27 cellular contexts compared by ENCODE assay signal in genomic region chr3:85502148-85502875, GRCh38.
"Had no signal": no experiment of that assay in that cellular context is flagged by ENCODE, and none has a peak within 500 bp of the region (broad histone marks: within the 10 kb centered on the region; RNA-seq: fewer than 3 reads in every experiment).

No MANE protein-coding gene starts in this region.

- ATAC-seq: activated CD4-positive, CD25-positive, alpha-beta regulatory T cell treated with anti-CD3 and anti-CD28 coated beads, Interleukin-2, amount 50 U/mL, for 24 hours; activated CD8-positive, alpha-beta T cell treated with anti-CD3 and anti-CD28 coated beads for 36 hours; activated naive CD4-positive, alpha-beta T cell treated with anti-CD3 and anti-CD28 coated beads, Interleukin-2, amount 50 U/mL, for 72 hours; activated T-cell treated with anti-CD3 and anti-CD28 coated beads, Interleukin-2, amount 50 U/mL, for 4 hours; activated T-helper 17 cell treated with anti-CD3 and anti-CD28 coated beads, Interleukin-2, amount 50 U/mL, for 72 hours; gastroesophageal sphincter; heart right ventricle had no signal

- H3K4me3 ChIP-seq: ascending aorta, breast epithelium, cardiac muscle cell, esophagus squamous epithelium, gastroesophageal sphincter, heart right ventricle, hepatocyte had no signal

- H2AFZ ChIP-seq: hepatocyte had no signal

- H3K4me1 ChIP-seq: ascending aorta, breast epithelium, esophagus squamous epithelium, gastroesophageal sphincter, heart right ventricle had no signal

- H3K27me3 ChIP-seq: ascending aorta, breast epithelium, cardiac muscle cell, esophagus squamous epithelium, gastroesophageal sphincter, heart right ventricle, hepatocyte had no signal

- DNase-seq: activated B cell treated with CpG ODN at 0.5 μM for 24 hours; activated CD4-positive, alpha-beta T cell treated with anti-CD3 and anti-CD28 coated beads for 48 hours; activated CD4-positive, alpha-beta T cell treated with anti-CD3 and anti-CD28 coated beads, Interleukin-2, amount 50 U/mL, for 1 hour; activated CD4-positive, alpha-beta T cell treated with anti-CD3 and anti-CD28 coated beads, Interleukin-2, amount 50 U/mL, for 48 hours; activated CD8-positive, alpha-beta memory T cell treated with anti-CD3 and anti-CD28 coated beads for 24 hours; activated CD8-positive, alpha-beta T cell treated with anti-CD3 and anti-CD28 coated beads for 36 hours; activated effector memory CD4-positive, alpha-beta T cell treated with anti-CD3 and anti-CD28 coated beads, Interleukin-2, amount 50 U/mL, for 16 hours; activated naive CD4-positive, alpha-beta T cell; activated naive CD4-positive, alpha-beta T cell treated with anti-CD3 and anti-CD28 coated beads, Interleukin-2, amount 10 ng/mL, durations not matched to agents 7 days and 5 days; activated naive CD8-positive, alpha-beta T cell treated with anti-CD3 and anti-CD28 coated beads, Interleukin-2, amount 10 ng/mL, durations not matched to agents 7 days and 5 days; activated T-cell treated with anti-CD3 and anti-CD28 coated beads, Interleukin-2, amount 50 U/mL, for 4 hours; cortex of kidney; effector CD8-positive, alpha-beta T cell; esophagus squamous epithelium; foreskin melanocyte; heart right ventricle; T-helper 9 cell; WERI-Rb-1 had no signal

- H3K4me2 ChIP-seq: hepatocyte had no signal

- H3K36me3 ChIP-seq: ascending aorta, breast epithelium, cardiac muscle cell, esophagus squamous epithelium, gastroesophageal sphincter, heart right ventricle, WERI-Rb-1 had no signal

- H3K9me3 ChIP-seq: ascending aorta, esophagus squamous epithelium, gastroesophageal sphincter, heart right ventricle had no signal

- H3K27ac ChIP-seq: ascending aorta, breast epithelium, cardiac muscle cell, epithelial cell of prostate, esophagus squamous epithelium, gastroesophageal sphincter, heart right ventricle, hepatocyte, WERI-Rb-1 had no signal

- H3K79me2 ChIP-seq: hepatocyte had no signal
